Comparison of ENCODE assay signal across 8 cellular contexts in genomic region chr11:44564653-44565007, GRCh38. TPM values are rescaled to one million over a fixed set of nuclear protein-coding genes. Genes with fewer than 3 reads are reported as not detected.
DNase-seq lines count a peak whose midpoint lies in the region; ATAC-seq and TF ChIP-seq lines count a peak whose summit lies in the region.

No MANE protein-coding gene starts in this region.

- H3K9me3 ChIP-seq in SJCRH30 (replicated peaks): no peaks in the 10 kb centered on the region

- H3K4me3 ChIP-seq in SJCRH30 (peak overlapping the region; percentile 51), epithelial cell of esophagus (ENCODE audit: low read length) (peak overlapping the region; percentile 17)

- DNase-seq in COLO829 (ENCODE audit: low spot score) (peak; percentile 50), HT1080 (ENCODE audit: low read depth) (peak; percentile 79), SJCRH30 (peak; percentile 89), epithelial cell of esophagus (ENCODE audit: low read depth) (peak; percentile 98), myocyte (ENCODE audit: low read depth) (peak; percentile 93)

- no peak for ATAC-seq in HG02852 (IDR thresholded peaks at IDR 0.05; ENCODE audit: unreplicated experiment)
- no peak for ATAC-seq in HG02981 (IDR thresholded peaks at IDR 0.05; ENCODE audit: unreplicated experiment)
- no peak for ATAC-seq in HG03097 (IDR thresholded peaks at IDR 0.05; ENCODE audit: low FRiP score, unreplicated experiment)

- TF ChIP-seq CTCF in epithelial cell of esophagus (IDR thresholded peaks at IDR 0.05; ENCODE audit: insufficient read depth, low read depth, low read length, missing control alignments): no peak

- no peaks in the 10 kb centered on the region for H3K27me3 ChIP-seq in SJCRH30

- peak overlapping the region; percentile 97 for H3K27ac ChIP-seq in SJCRH30

- peaks cover 59% of the 10 kb centered on the region for H3K4me1 ChIP-seq in SJCRH30

- no peaks in the 10 kb centered on the region for H3K36me3 ChIP-seq in SJCRH30

RNA-seq across cellular contexts. Expression of gene CD82, which starts 0.8 kb away (rescaled TPM):
- 23.0 and 41.9 TPM in 2 replicates for total RNA-seq in HT1080 (2014; rRNA removed; shearing (Covaris generic))
- 42.5 and 42.8 TPM in 2 replicates for polyA plus RNA-seq in HT1080 (2015; cell fraction: cytosol; rRNA removed)
- polyA plus RNA-seq in HT1080 (2015; cell fraction: nucleus; rRNA removed): 47.5 and 57.6 TPM in 2 replicates
- 81.8 and 90.6 TPM in 2 replicates for total RNA-seq in SJCRH30 (2014; rRNA removed; shearing (Covaris generic))
- total RNA-seq in myocyte: 98.2 and 135 TPM in 2 replicates
- 314 TPM for polyA plus RNA-seq in myocyte (2012)
